In the genomic region with DNA sequence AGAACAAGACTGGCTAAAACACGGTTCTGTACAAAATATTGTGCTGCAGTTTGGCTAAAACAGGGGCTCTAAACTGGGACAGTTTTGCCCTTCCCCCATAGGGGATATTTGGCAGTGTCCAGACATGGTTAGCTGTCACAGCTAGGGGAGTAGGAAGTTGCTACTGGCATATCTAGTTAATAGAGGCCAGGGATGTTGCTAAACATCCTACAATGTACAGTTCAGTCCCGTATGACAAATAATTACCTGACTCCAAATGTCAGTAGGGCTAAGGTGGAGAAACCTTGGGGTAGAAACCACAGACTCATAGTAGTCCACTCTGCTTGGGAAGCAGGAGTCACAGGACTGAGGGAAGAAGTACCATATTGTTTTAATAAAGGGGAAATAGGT, we compare ENCODE assay signal across 12 cellular contexts. TPM values are rescaled to one million over a fixed set of nuclear protein-coding genes. Genes with fewer than 3 reads are reported as not detected.
DNase-seq lines count a peak whose midpoint lies in the region; TF ChIP-seq lines count a peak whose summit lies in the region.
"Had no signal": no experiment of that assay in that cellular context is flagged by ENCODE, and none has a peak within 500 bp of the region (broad histone marks: within the 10 kb centered on the region; RNA-seq: fewer than 3 reads in every experiment).

No MANE protein-coding gene starts in this region.

- no peak for DNase-seq in MM.1S
- no peak for DNase-seq in activated naive CD8-positive, alpha-beta T cell treated with anti-CD3 and anti-CD28 coated beads for 36 hours
- no peak for DNase-seq in DMS153 treated with DMSO at 0.1 percent for 48 hours (lab: John Stamatoyannopoulos, UW; ENCODE audit: unreplicated experiment)
- no peak for DNase-seq in iPS-NIHi7 (ENCODE audit: extremely low spot score)
- DNase-seq in NCI-H2227 treated with DMSO at 0.1 percent for 48 hours (lab: John Stamatoyannopoulos, UW) = no peak
- DNase-seq: activated CD4-positive, alpha-beta T cell treated with anti-CD3 and anti-CD28 coated beads, Interleukin-2, amount 50 U/mL, for 1 hour; glutamatergic neuron; NCI-H1930 had no signal

- no peak overlapping the region for H3K4me3 ChIP-seq in MM.1S (ENCODE audit: low read length)
- peak overlapping the region; percentile 45 to 67 (median 62) for H3K4me3 ChIP-seq in skeletal muscle tissue (ENCODE audit: low read length in 3 of 3)
- H3K4me3 ChIP-seq: SJSA1 had no signal

- H3K9me3 Mint-ChIP-seq in activated naive CD8-positive, alpha-beta T cell treated with anti-CD3 and anti-CD28 coated beads for 36 hours = no peaks in the 10 kb centered on the region

- H3K4me2 ChIP-seq in MM.1S (ENCODE audit: low read depth, low read length) = no peak overlapping the region

- peaks cover 40% of the 10 kb centered on the region for H3K4me1 Mint-ChIP-seq in activated naive CD8-positive, alpha-beta T cell treated with anti-CD3 and anti-CD28 coated beads for 36 hours

- H3F3A ChIP-seq in MM.1S (ENCODE audit: insufficient read depth, low read length) = peaks cover 33% of the 10 kb centered on the region

- H4K20me1 ChIP-seq in MM.1S (ENCODE audit: insufficient read depth, low read length) = no peaks in the 10 kb centered on the region

- H3K79me2 ChIP-seq in MM.1S (ENCODE audit: low read length) = peaks cover 77% of the 10 kb centered on the region

- no peaks in the 10 kb centered on the region; the same call in 1 of the 2 replicates for H3K36me3 ChIP-seq in MM.1S (replicated peaks; ENCODE audit: insufficient read depth, low read length)
- peaks cover 0 to 4% (median 0%) of the 10 kb centered on the region in 3 donors for H3K36me3 ChIP-seq in skeletal muscle tissue (ENCODE audit: control insufficient read depth in 3 of 3, insufficient read depth in 3 of 3, low read length in 3 of 3)
- H3K36me3 ChIP-seq: SJSA1 had no signal

- H3K27ac Mint-ChIP-seq in activated naive CD8-positive, alpha-beta T cell treated with anti-CD3 and anti-CD28 coated beads for 36 hours = no peak overlapping the region

- no peaks in the 10 kb centered on the region for H3K9me2 ChIP-seq in MM.1S (replicated peaks; ENCODE audit: insufficient read depth, low read length)

- no peak overlapping the region for H2AFZ ChIP-seq in MM.1S (ENCODE audit: low read length)

- H3K27me3 ChIP-seq in MM.1S (replicated peaks; ENCODE audit: insufficient read depth, low read length) = no peaks in the 10 kb centered on the region
- no peaks in the 10 kb centered on the region for H3K27me3 ChIP-seq in layer of hippocampus (ENCODE audit: control insufficient read depth, insufficient read depth, low read length)
- no peaks in the 10 kb centered on the region for H3K27me3 ChIP-seq in skeletal muscle tissue (ENCODE audit: control insufficient read depth in 3 of 3, insufficient read depth in 3 of 3, low read length in 3 of 3)
- H3K27me3 ChIP-seq: SJSA1 had no signal

- H3K9ac ChIP-seq in MM.1S (ENCODE audit: low read length) (no peak overlapping the region), skeletal muscle tissue (ENCODE audit: low read depth in 1 of 3, low read length in 3 of 3) (peak overlapping the region; percentile 30 to 80 (median 68))

- H3K4me1 ChIP-seq in MM.1S (ENCODE audit: low read length) (peaks cover 54% of the 10 kb centered on the region), skeletal muscle tissue (ENCODE audit: control insufficient read depth in 3 of 3, insufficient read depth in 3 of 3, low read length in 3 of 3) (peaks cover 77 to 80% (median 79%) of the 10 kb centered on the region in 3 donors)

- no peak overlapping the region for H3K4me3 Mint-ChIP-seq in activated naive CD8-positive, alpha-beta T cell treated with anti-CD3 and anti-CD28 coated beads for 36 hours

- H3K27me3 Mint-ChIP-seq in activated naive CD8-positive, alpha-beta T cell treated with anti-CD3 and anti-CD28 coated beads for 36 hours = no peaks in the 10 kb centered on the region

- no peak for TF ChIP-seq CTCF in MM.1S (IDR thresholded peaks at IDR 0.05; ENCODE audit: low read length)

- H3K27ac ChIP-seq in MM.1S (ENCODE audit: low read length) = peak overlapping the region; percentile 99; the same call in 1 of the 2 replicates
- peak overlapping the region; percentile 63 for H3K27ac ChIP-seq in cingulate gyrus (ENCODE audit: low read depth, low read length)
- H3K27ac ChIP-seq in layer of hippocampus (ENCODE audit: low read depth, low read length) = peak overlapping the region; percentile 17
- H3K27ac ChIP-seq in skeletal muscle tissue (ENCODE audit: low read depth, low read length) = peak overlapping the region; percentile 100

- H3K9me3 ChIP-seq in MM.1S (replicated peaks; ENCODE audit: insufficient read depth, low read length) (no peaks in the 10 kb centered on the region), skeletal muscle tissue (ENCODE audit: control insufficient read depth in 3 of 3, low read length in 3 of 3) (no peaks in the 10 kb centered on the region)
- H3K9me3 ChIP-seq: SJSA1 had no signal

- peaks cover 11% of the 10 kb centered on the region for H3K36me3 Mint-ChIP-seq in activated naive CD8-positive, alpha-beta T cell treated with anti-CD3 and anti-CD28 coated beads for 36 hours

RNA-seq across cellular contexts. Expression of gene WBP1L, which starts 39.8 kb away (rescaled TPM):
- total RNA-seq in skeletal muscle tissue = 24.0 TPM
- total RNA-seq in activated naive CD8-positive, alpha-beta T cell treated with anti-CD3 and anti-CD28 coated beads for 36 hours = 10 to 100 TPM; 11.8 to 12.0 TPM

RNA-seq across cellular contexts. Expression of gene CYP17A1, which starts 53.7 kb away (rescaled TPM):
- total RNA-seq in skeletal muscle tissue = not detected
- not detected for total RNA-seq in activated naive CD8-positive, alpha-beta T cell treated with anti-CD3 and anti-CD28 coated beads for 36 hours
- total RNA-seq: SJSA1 had no signal

Comparison
In these comparisons a context has a peak if more than half of its experiments do, and no peak if none do; other contexts are left out.
1. H3K27ac ChIP-seq: peak in every context shown above with its lines; median percentile 100 in skeletal muscle tissue; 99 in MM.1S; 63 in cingulate gyrus; 17 in layer of hippocampus.